ENCODE assay signal across 1 cellular context in genomic region chr11:62801071-62801470, GRCh38.
TF ChIP-seq lines count a peak whose summit lies in the region.

No MANE protein-coding gene starts in this region.

TF ChIP-seq in SK-N-SH, 30 proteins besides CTCF, POLR2A, EP300 and RAD21:
- TF ChIP-seq TCF12 (IDR thresholded peaks at IDR 0.05) = no peak
